In genomic region chr9:87276851-87277251, GRCh38 we compare ENCODE assay signal across 14 cellular contexts.
A peak's percentile ranks its signal among the peaks of the same experiment; 100 is the strongest.
DNase-seq lines count a peak whose midpoint lies in the region; ATAC-seq, FAIRE-seq and TF ChIP-seq lines count a peak whose summit lies in the region.
"Had no signal": no experiment of that assay in that cellular context is flagged by ENCODE, and none has a peak within 500 bp of the region (broad histone marks: within the 10 kb centered on the region; RNA-seq: fewer than 3 reads in every experiment).

No MANE protein-coding gene starts in this region.

- TF ChIP-seq POLR2A in spleen (IDR thresholded peaks at IDR 0.05) = no peak

- TF ChIP-seq CTCF in SK-N-SH (IDR thresholded peaks at IDR 0.05) = no peak
- no peak for TF ChIP-seq CTCF in spleen (IDR thresholded peaks at IDR 0.05 in 8 of 11, conservative IDR thresholded peaks at IDR 0.05 in 3 of 11)

- peaks cover 14% of the 10 kb centered on the region for H3K27me3 Mint-ChIP-seq in activated CD4-positive, alpha-beta T cell treated with anti-CD3 and anti-CD28 coated beads, Interleukin-2, amount 10 ng/mL, durations not matched to agents 7 days and 5 days

- peak overlapping the region; percentile 74 for H3K27ac Mint-ChIP-seq in activated CD4-positive, alpha-beta T cell treated with anti-CD3 and anti-CD28 coated beads, Interleukin-2, amount 10 ng/mL, durations not matched to agents 7 days and 5 days
- H3K27ac Mint-ChIP-seq: GM23338 had no signal

- WGBS in SK-N-SH (ENCODE audit: low lambda C conversion rate) = 66% methylated on average over 3 of the region's 3 CpGs
- 58 to 73% (median 69%) methylated on average over 3 of the region's 3 CpGs for WGBS in spleen, 5 donors

- H3K4me1 ChIP-seq in SK-N-SH (ENCODE audit: control insufficient read depth in 1 of 2, insufficient read depth in 2 of 2, low read depth in 1 of 2, low read length in 1 of 2) (peaks cover 4 to 23% of the 10 kb centered on the region in 2 experiments; a peak in 3 of 4 replicates), spleen (peaks cover 0 to 25% (median 4%) of the 10 kb centered on the region in 6 donors)
- H3K4me1 ChIP-seq: Peyer's patch had no signal

- peaks cover 34% of the 10 kb centered on the region for H3K4me1 Mint-ChIP-seq in activated CD4-positive, alpha-beta T cell treated with anti-CD3 and anti-CD28 coated beads, Interleukin-2, amount 10 ng/mL, durations not matched to agents 7 days and 5 days
- H3K4me1 Mint-ChIP-seq: GM23338 had no signal

- peak overlapping the region; percentile 5 for H3K4me3 Mint-ChIP-seq in activated CD4-positive, alpha-beta T cell treated with anti-CD3 and anti-CD28 coated beads, Interleukin-2, amount 10 ng/mL, durations not matched to agents 7 days and 5 days
- H3K4me3 Mint-ChIP-seq: GM23338 had no signal

- no peaks in the 10 kb centered on the region for H3K9me2 ChIP-seq in SK-N-SH

- peak overlapping the region; percentile 74 to 85; a peak in 3 of 4 replicates for H3K27ac ChIP-seq in SK-N-SH (ENCODE audit: low read depth in 2 of 2, low read length in 1 of 2)
- peak overlapping the region in 7 of 8 donors; percentile 18 to 60 (median 38) for H3K27ac ChIP-seq in spleen
- H3K27ac ChIP-seq: Peyer's patch had no signal

- peak; percentile 13 for DNase-seq in activated CD4-positive, alpha-beta T cell treated with anti-CD3 and anti-CD28 coated beads, Interleukin-2, amount 10 ng/mL, durations not matched to agents 7 days and 5 days
- DNase-seq in activated CD4-positive, alpha-beta T cell treated with anti-CD3 and anti-CD28 coated beads for 1 hour = no peak
- no peak for DNase-seq in SK-N-SH
- peak; percentile 58 for DNase-seq in fibroblast of peridontal ligament (ENCODE audit: extremely low read depth)
- DNase-seq in spleen = no peak
- no peak for DNase-seq in frontal cortex (ENCODE audit: low spot score in 2 of 2)
- no peak for DNase-seq in midbrain (lab: John Stamatoyannopoulos, UW)
- DNase-seq: Karpas-422, NCI-H2171 treated with DMSO at 0.1 percent for 48 hours, Peyer's patch had no signal

- no peak for TF ChIP-seq EP300 in SK-N-SH (IDR thresholded peaks at IDR 0.05; ENCODE audit: borderline replicate concordance in 1 of 2, low read depth in 1 of 2, low read length in 1 of 2)

- H3F3A ChIP-seq in SK-N-SH (replicated peaks; ENCODE audit: insufficient read depth) = peaks cover 26% of the 10 kb centered on the region

- intact Hi-C loops in spleen (cut with DNase I; ENCODE audit: low total_unique reads) = no loop called here

- FAIRE-seq in frontal cortex (lab: Jason Lieb, UNC) = no peak
- FAIRE-seq: A204.1, TTC549 had no signal

- no peak for ATAC-seq in HG03196 (IDR thresholded peaks at IDR 0.05; ENCODE audit: unreplicated experiment)
- ATAC-seq: GM23338 had no signal

- peak overlapping the region; percentile 47 for H3K4me2 ChIP-seq in SK-N-SH
- H3K4me2 ChIP-seq: GM23338 had no signal

- H4K20me1 ChIP-seq in SK-N-SH (ENCODE audit: insufficient read depth) = no peaks in the 10 kb centered on the region

- no peak for TF ChIP-seq RAD21 in SK-N-SH (IDR thresholded peaks at IDR 0.05; ENCODE audit: low read length)

- no peaks in the 10 kb centered on the region for H3K36me3 ChIP-seq in SK-N-SH (replicated peaks in 1 of 2; ENCODE audit: control insufficient read depth in 1 of 2, insufficient read depth in 2 of 2, low read length in 1 of 2)
- no peaks in the 10 kb centered on the region for H3K36me3 ChIP-seq in spleen
- H3K36me3 ChIP-seq: Peyer's patch had no signal

- H3K27me3 ChIP-seq in SK-N-SH (ENCODE audit: insufficient read depth) = no peaks in the 10 kb centered on the region
- H3K27me3 ChIP-seq in spleen (replicated peaks in 1 of 7) = peaks cover 0 to 18% (median 0%) of the 10 kb centered on the region in 7 donors
- H3K27me3 ChIP-seq: Peyer's patch had no signal

- H3K9ac ChIP-seq in SK-N-SH = no peak overlapping the region

- H3K79me2 ChIP-seq in SK-N-SH (ENCODE audit: insufficient read depth) = no peaks in the 10 kb centered on the region

- H3K9me3 ChIP-seq in SK-N-SH = no peaks in the 10 kb centered on the region
- no peaks in the 10 kb centered on the region for H3K9me3 ChIP-seq in spleen
- H3K9me3 ChIP-seq: Peyer's patch had no signal

- no peaks in the 10 kb centered on the region for H3K9me3 Mint-ChIP-seq in activated CD4-positive, alpha-beta T cell treated with anti-CD3 and anti-CD28 coated beads, Interleukin-2, amount 10 ng/mL, durations not matched to agents 7 days and 5 days
- H3K9me3 Mint-ChIP-seq: GM23338 had no signal

- peak overlapping the region; percentile 74 for H2AFZ ChIP-seq in SK-N-SH (ENCODE audit: low read depth)
- H2AFZ ChIP-seq: GM23338 had no signal

- no peak overlapping the region for H3K4me3 ChIP-seq in SK-N-SH (ENCODE audit: low read depth in 2 of 2, low read length in 1 of 2)
- H3K4me3 ChIP-seq in spleen = no peak overlapping the region
- H3K4me3 ChIP-seq: GM23338, Peyer's patch had no signal

- CTCF ChIA-PET in activated CD4-positive, alpha-beta T cell treated with anti-CD3 and anti-CD28 coated beads, Interleukin-2, amount 10 ng/mL, durations not matched to agents 7 days and 5 days (lab: Charles Lee) = interaction anchor here (0.6 kb wide), 1 partner anchor 76 kb away, joined by 3 read pairs; no protein-coding TSS in a partner anchor
- CTCF ChIA-PET in SK-N-SH (lab: Yijun Ruan, JAX) = no interaction called here

- H3K36me3 Mint-ChIP-seq in activated CD4-positive, alpha-beta T cell treated with anti-CD3 and anti-CD28 coated beads, Interleukin-2, amount 10 ng/mL, durations not matched to agents 7 days and 5 days (ENCODE audit: low read depth) = no peaks in the 10 kb centered on the region

- POLR2A ChIA-PET in activated CD4-positive, alpha-beta T cell treated with anti-CD3 and anti-CD28 coated beads, Interleukin-2, amount 10 ng/mL, durations not matched to agents 7 days and 5 days (lab: Charles Lee) = no interaction called here
- POLR2A ChIA-PET in SK-N-SH (lab: Yijun Ruan, JAX) = no interaction called here

TF ChIP-seq in SK-N-SH, 30 proteins besides CTCF, POLR2A, EP300 and RAD21 (continues in another document):
- no peak for TF ChIP-seq ZBTB33 (IDR thresholded peaks at IDR 0.05; ENCODE audit: borderline replicate concordance, low read depth)
- TF ChIP-seq TEAD4 (IDR thresholded peaks at IDR 0.05; ENCODE audit: borderline replicate concordance, insufficient read depth) = no peak
- no peak; the same call in 1 of the 2 replicates for TF ChIP-seq JUND (IDR thresholded peaks at IDR 0.05)
- no peak for TF ChIP-seq RFX5 (IDR thresholded peaks at IDR 0.05; ENCODE audit: low read length)
- no peak for TF ChIP-seq FOSL2 (IDR thresholded peaks at IDR 0.05; ENCODE audit: borderline replicate concordance, low read depth)
- no peak for TF ChIP-seq NRF1 (IDR thresholded peaks at IDR 0.05; ENCODE audit: low read depth, low read length)
- no peak for TF ChIP-seq GATA2 (CRISPR knock-in tag; IDR thresholded peaks at IDR 0.05)
- TF ChIP-seq EZH2phosphoT487 (IDR thresholded peaks at IDR 0.05; ENCODE audit: borderline replicate concordance, low read depth) = no peak
- TF ChIP-seq PBX3 (IDR thresholded peaks at IDR 0.05) = no peak
- no peak for TF ChIP-seq USF2 (IDR thresholded peaks at IDR 0.05; ENCODE audit: borderline replicate concordance, low read depth, low read length)
- TF ChIP-seq FOXM1 (IDR thresholded peaks at IDR 0.05; ENCODE audit: low read depth) = no peak
- no peak for TF ChIP-seq GABPA (IDR thresholded peaks at IDR 0.05; ENCODE audit: low read depth)
- no peak for TF ChIP-seq TCF12 (IDR thresholded peaks at IDR 0.05)
- no peak for TF ChIP-seq POLR2AphosphoS5 (IDR thresholded peaks at IDR 0.05; ENCODE audit: low read depth, low read length)

Comparison
In these comparisons a context has a peak if more than half of its experiments do, and no peak if none do; other contexts are left out.
1. DNase-seq: peak in activated CD4-positive, alpha-beta T cell treated with anti-CD3 and anti-CD28 coated beads, Interleukin-2, amount 10 ng/mL, durations not matched to agents 7 days and 5 days (single experiment) and fibroblast of peridontal ligament (single experiment); none in activated CD4-positive, alpha-beta T cell treated with anti-CD3 and anti-CD28 coated beads for 1 hour (single experiment), SK-N-SH (single experiment), spleen (single experiment), frontal cortex (0 of 2) and midbrain (single experiment).